20 cellular contexts compared by ENCODE assay signal in genomic region chr10:33120275-33120674, GRCh38.
DNase-seq lines count a peak whose midpoint lies in the region; ATAC-seq and FAIRE-seq lines count a peak whose summit lies in the region.
"Had no signal": no experiment of that assay in that cellular context is flagged by ENCODE, and none has a peak within 500 bp of the region (broad histone marks: within the 10 kb centered on the region; RNA-seq: fewer than 3 reads in every experiment).

No MANE protein-coding gene starts in this region.

- H3K4me3 Mint-ChIP-seq in activated T-cell treated with anti-CD3 and anti-CD28 coated beads, Interleukin-2, amount 50 U/mL, for 4 hours = no peak overlapping the region
- H3K4me3 Mint-ChIP-seq in T-cell = no peak overlapping the region
- no peak overlapping the region for H3K4me3 Mint-ChIP-seq in effector memory CD8-positive, alpha-beta T cell

- H3K36me3 Mint-ChIP-seq in activated T-cell treated with anti-CD3 and anti-CD28 coated beads, Interleukin-2, amount 50 U/mL, for 4 hours (ENCODE audit: insufficient read depth) = no peaks in the 10 kb centered on the region
- no peaks in the 10 kb centered on the region for H3K36me3 Mint-ChIP-seq in T-cell
- peaks cover 15% of the 10 kb centered on the region for H3K36me3 Mint-ChIP-seq in effector memory CD8-positive, alpha-beta T cell (ENCODE audit: insufficient read depth)

- FAIRE-seq in urothelium cell line (lab: Jason Lieb, UNC) (peak; percentile 79), HTR-8/SVneo (lab: Jason Lieb, UNC) (no peak)

- H3K27me3 Mint-ChIP-seq in activated T-cell treated with anti-CD3 and anti-CD28 coated beads, Interleukin-2, amount 50 U/mL, for 4 hours (ENCODE audit: low read depth) = no peaks in the 10 kb centered on the region
- H3K27me3 Mint-ChIP-seq in T-cell = no peaks in the 10 kb centered on the region
- H3K27me3 Mint-ChIP-seq in effector memory CD8-positive, alpha-beta T cell = no peaks in the 10 kb centered on the region

- POLR2A ChIA-PET in T-cell (lab: Charles Lee) = interaction anchor here in 1 of 2 donors (0.6 to 1.1 kb wide), 2 partner anchors 12 to 54 kb away, joined by 6 to 7 read pairs; no protein-coding TSS in a partner anchor

- H3K27ac Mint-ChIP-seq in T-cell = peak overlapping the region; percentile 90 to 91
- peak overlapping the region; percentile 39 to 85 for H3K27ac Mint-ChIP-seq in effector memory CD8-positive, alpha-beta T cell

- ATAC-seq in activated T-cell treated with anti-CD3 and anti-CD28 coated beads, Interleukin-2, amount 50 U/mL, for 4 hours = peak; percentile 8 to 11
- no peak for ATAC-seq in T-cell (replicated peaks in 1 of 4)
- ATAC-seq in effector memory CD8-positive, alpha-beta T cell (replicated peaks) = no peak
- no peak for ATAC-seq in GM21381 (IDR thresholded peaks at IDR 0.05; ENCODE audit: unreplicated experiment)
- ATAC-seq: lower lobe of right lung, PC-3 had no signal

- peaks cover 89% of the 10 kb centered on the region for H3K4me1 Mint-ChIP-seq in activated T-cell treated with anti-CD3 and anti-CD28 coated beads, Interleukin-2, amount 50 U/mL, for 4 hours (ENCODE audit: low read depth)
- H3K4me1 Mint-ChIP-seq in T-cell = peaks cover 68 to 98% (median 91%) of the 10 kb centered on the region in 3 donors
- peaks cover 60 to 72% of the 10 kb centered on the region in 2 donors for H3K4me1 Mint-ChIP-seq in effector memory CD8-positive, alpha-beta T cell (ENCODE audit: low read depth in 2 of 2)

- no peaks in the 10 kb centered on the region for H3K9me3 Mint-ChIP-seq in activated T-cell treated with anti-CD3 and anti-CD28 coated beads, Interleukin-2, amount 50 U/mL, for 4 hours
- no peaks in the 10 kb centered on the region for H3K9me3 Mint-ChIP-seq in T-cell
- no peaks in the 10 kb centered on the region for H3K9me3 Mint-ChIP-seq in effector memory CD8-positive, alpha-beta T cell

- DNase-seq in activated T-cell treated with anti-CD3 and anti-CD28 coated beads, Interleukin-2, amount 50 U/mL, for 4 hours = no peak
- DNase-seq in activated T-cell treated with anti-CD3 and anti-CD28 coated beads, Interleukin-2, amount 50 U/mL, for 1 hour = no peak
- no peak for DNase-seq in T-cell
- no peak for DNase-seq in effector memory CD8-positive, alpha-beta T cell
- DNase-seq in urothelium cell line (ENCODE audit: low spot score) = no peak
- no peak for DNase-seq in NCI-H1417 (lab: John Stamatoyannopoulos, UW)
- DNase-seq in HTR-8/SVneo (ENCODE audit: insufficient read length, low spot score) = no peak
- DNase-seq: activated effector memory CD4-positive, alpha-beta T cell treated with Interleukin-2 at 50 U/mL for 16 hours; DMS53; foreskin melanocyte; GF-D8; lower lobe of right lung; NCI-H1930; NCI-H2227 treated with DMSO at 0.1 percent for 48 hours; NCI-H774; occipital lobe; PC-3; spleen; uterus had no signal

- CTCF ChIA-PET in T-cell (lab: Charles Lee) = interaction anchor here (0.5 to 1.3 kb wide), 5 partner anchors 13 to 788 kb away, joined by 3 to 5 read pairs (median 3); no protein-coding TSS in a partner anchor

Comparison
In these comparisons a context has a peak if more than half of its experiments do, and no peak if none do; other contexts are left out.
1. ATAC-seq: peak in activated T-cell treated with anti-CD3 and anti-CD28 coated beads, Interleukin-2, amount 50 U/mL, for 4 hours (2 of 2); none in T-cell (0 of 4), effector memory CD8-positive, alpha-beta T cell (single experiment) and GM21381 (single experiment).